Comparison of ENCODE assay signal across 8 cellular contexts in genomic region chrX:15737188-15737956, GRCh38. TPM values are rescaled to one million over a fixed set of nuclear protein-coding genes. Genes with fewer than 3 reads are reported as not detected.
DNase-seq lines count a peak whose midpoint lies in the region; ATAC-seq and TF ChIP-seq lines count a peak whose summit lies in the region.

No MANE protein-coding gene starts in this region.

- H3K23ac ChIP-seq in H9 (ENCODE audit: insufficient read length, low read depth, low read length): no peak overlapping the region

- peaks cover 16 to 22% of the 10 kb centered on the region in 2 experiments for H3K4me1 Mint-ChIP-seq in H9
- H3K4me1 Mint-ChIP-seq in activated naive CD8-positive, alpha-beta T cell treated with anti-CD3 and anti-CD28 coated beads, Interleukin-2, amount 50 U/mL, for 24 hours: peaks cover 34% of the 10 kb centered on the region

- H3K18ac ChIP-seq in H9 (ENCODE audit: insufficient read length, low read depth, low read length): no peak overlapping the region

- DNase-seq in ACHN (peak; percentile 1), H9 (no peak), right lobe of liver (no peak), amniotic stem cell (lab: John Stamatoyannopoulos, UW) (no peak), NOMO-1 treated with DMSO at 0.1 percent for 48 hours (lab: John Stamatoyannopoulos, UW; ENCODE audit: unreplicated experiment) (no peak)
- DNase-seq in activated naive CD8-positive, alpha-beta T cell treated with anti-CD3 and anti-CD28 coated beads, Interleukin-2, amount 50 U/mL, for 24 hours: no peak

- H3K36me3 ChIP-seq in right lobe of liver: no peaks in the 10 kb centered on the region

- H3K36me3 Mint-ChIP-seq in H9 (ENCODE audit: insufficient read depth in 1 of 3, low read depth in 3 of 3): no peaks in the 10 kb centered on the region
- H3K36me3 Mint-ChIP-seq in activated naive CD8-positive, alpha-beta T cell treated with anti-CD3 and anti-CD28 coated beads, Interleukin-2, amount 50 U/mL, for 24 hours (ENCODE audit: low read depth): peaks cover 2% of the 10 kb centered on the region

- no peaks in the 10 kb centered on the region for H4K20me1 ChIP-seq in H9 (ENCODE audit: control insufficient read depth, insufficient read depth, insufficient read length)

- peak overlapping the region in 1 of 3 experiments; percentile 58; a peak in 1 of 7 replicates for H3K27ac Mint-ChIP-seq in H9
- H3K27ac Mint-ChIP-seq in activated naive CD8-positive, alpha-beta T cell treated with anti-CD3 and anti-CD28 coated beads, Interleukin-2, amount 50 U/mL, for 24 hours: peak overlapping the region; percentile 59

- no peak overlapping the region for H4K5ac ChIP-seq in H9 (ENCODE audit: insufficient read length, low read depth, low read length)

- TF ChIP-seq CTCF in H9 (conservative IDR thresholded peaks at IDR 0.05) (no peak), right lobe of liver (IDR thresholded peaks at IDR 0.05) (no peak)

- H3K4me3 Mint-ChIP-seq in H9: peak overlapping the region; percentile 86 to 88
- peak overlapping the region; percentile 81 for H3K4me3 Mint-ChIP-seq in activated naive CD8-positive, alpha-beta T cell treated with anti-CD3 and anti-CD28 coated beads, Interleukin-2, amount 50 U/mL, for 24 hours

- H2AFZ ChIP-seq in H9 (ENCODE audit: low read length): peak overlapping the region; percentile 43

- H3K27me3 ChIP-seq in H9 (ENCODE audit: insufficient read depth, low read length) (no peaks in the 10 kb centered on the region), right lobe of liver (no peaks in the 10 kb centered on the region)

- peaks cover 23% of the 10 kb centered on the region for H3K27me3 Mint-ChIP-seq in H9 (ENCODE audit: low read depth)
- H3K27me3 Mint-ChIP-seq in activated naive CD8-positive, alpha-beta T cell treated with anti-CD3 and anti-CD28 coated beads, Interleukin-2, amount 50 U/mL, for 24 hours: no peaks in the 10 kb centered on the region

- no peak overlapping the region for H4K91ac ChIP-seq in H9 (ENCODE audit: insufficient read length, low read depth, low read length)

- intact Hi-C loops in right lobe of liver (cut with DNase I): no loop called here

- peak overlapping the region; percentile 20 to 57 (median 22) for H3K4me3 ChIP-seq in right lobe of liver

- no peak overlapping the region for H4K8ac ChIP-seq in H9 (replicated peaks; ENCODE audit: insufficient read length, low read depth, low read length)

- no peaks in the 10 kb centered on the region for H3K9me3 Mint-ChIP-seq in H9
- H3K9me3 Mint-ChIP-seq in activated naive CD8-positive, alpha-beta T cell treated with anti-CD3 and anti-CD28 coated beads, Interleukin-2, amount 50 U/mL, for 24 hours: no peaks in the 10 kb centered on the region

- H2AK5ac ChIP-seq in H9 (ENCODE audit: insufficient read length, low read length): no peak overlapping the region

- no peak overlapping the region for H3K56ac ChIP-seq in H9 (ENCODE audit: insufficient read length, low read depth, low read length)

- H3K14ac ChIP-seq in H9 (ENCODE audit: insufficient read depth, low read length): no peak overlapping the region

- H3K9me3 ChIP-seq in H9 (ENCODE audit: control insufficient read depth, low read depth, low read length) (no peaks in the 10 kb centered on the region), right lobe of liver (no peaks in the 10 kb centered on the region)

- H3K27ac ChIP-seq in H9 (ENCODE audit: insufficient read length, low read depth, low read length) (no peak overlapping the region), right lobe of liver (peak overlapping the region in 1 of 3 donors; percentile 13)

- no peaks in the 10 kb centered on the region for H3K79me1 ChIP-seq in H9 (ENCODE audit: insufficient read depth, low read depth, low read length, poor library complexity, severe bottlenecking)

- TF ChIP-seq POLR2A in right lobe of liver (IDR thresholded peaks at IDR 0.05): no peak

- in situ Hi-C loops in ACHN (cut with HindIII; ENCODE audit: low pct_ligation_motif_present, low pct_unique_long_range_greater_than_20kb, low sequenced_read_pairs): no loop called here

- peaks cover 10% of the 10 kb centered on the region for H3K23me2 ChIP-seq in H9 (ENCODE audit: insufficient read length, low read depth, low read length, poor library complexity, severe bottlenecking)

- H3K9ac ChIP-seq in H9 (ENCODE audit: extremely low read depth, insufficient read length, low read length): peak overlapping the region; percentile 28

- H3K79me2 ChIP-seq in H9 (ENCODE audit: insufficient read depth, low read length): no peaks in the 10 kb centered on the region

- no peak overlapping the region for H3K4ac ChIP-seq in H9 (ENCODE audit: low read depth, low read length)

- peak overlapping the region; percentile 78 for H3K4me2 ChIP-seq in H9 (ENCODE audit: insufficient read depth, insufficient read length, low read length)

- no peak overlapping the region for H3T11ph ChIP-seq in H9 (ENCODE audit: low read length)

- no peak overlapping the region for H2BK15ac ChIP-seq in H9 (ENCODE audit: low read depth, low read length)

- no peak for ATAC-seq in activated naive CD8-positive, alpha-beta T cell treated with anti-CD3 and anti-CD28 coated beads, Interleukin-2, amount 50 U/mL, for 24 hours
- ATAC-seq in right lobe of liver: peak in 1 of 4 donors; percentile 11
- ATAC-seq in GM18858 (IDR thresholded peaks at IDR 0.05; ENCODE audit: unreplicated experiment): no peak
- ATAC-seq in HG02588 (IDR thresholded peaks at IDR 0.05; ENCODE audit: unreplicated experiment): no peak

- H2BK12ac ChIP-seq in H9 (ENCODE audit: insufficient read length, low read depth, low read length): no peak overlapping the region

- H3K4me1 ChIP-seq in H9 (ENCODE audit: insufficient read depth, low read length): peaks cover 4% of the 10 kb centered on the region; the same call in 1 of the 2 replicates
- H3K4me1 ChIP-seq in right lobe of liver: peaks cover 0 to 8% (median 0%) of the 10 kb centered on the region in 4 donors

- no peak overlapping the region for H2BK5ac ChIP-seq in H9 (ENCODE audit: insufficient read length, low read length)

- no peak overlapping the region for H2BK20ac ChIP-seq in H9 (ENCODE audit: low read depth, low read length, poor library complexity, severe bottlenecking)

- no CpG with 5 or more reads among the region's 14 CpGs for WGBS in H9 (ENCODE audit: extremely low coverage, insufficient read length, low lambda C conversion rate)
- 8% methylated on average over 13 of the region's 14 CpGs for WGBS in right lobe of liver (ENCODE audit: insufficient coverage, low coverage, low lambda C conversion rate, missing lambda C conversion rate)

- no peak overlapping the region for H2BK120ac ChIP-seq in H9 (ENCODE audit: low read depth, low read length, poor library complexity, severe bottlenecking)

RNA-seq across cellular contexts. Expression of gene CA5B, which starts 0.7 kb away (rescaled TPM):
- total RNA-seq in H9 (2021) (6.4 and 8.3 TPM in 2 replicates), right lobe of liver (1 to 10 TPM; 1.5 to 4.3 (median 2.8) TPM)

RNA-seq across cellular contexts. Expression of gene ZRSR2, which starts 52.9 kb away (rescaled TPM):
- total RNA-seq in H9 (2021) (20.2 and 21.1 TPM in 2 replicates), right lobe of liver (1 to 10 TPM in 5 of 6 experiments, under 1 TPM in 1; 0.81 to 3.6 (median 3.2) TPM)
